In the genomic region with DNA sequence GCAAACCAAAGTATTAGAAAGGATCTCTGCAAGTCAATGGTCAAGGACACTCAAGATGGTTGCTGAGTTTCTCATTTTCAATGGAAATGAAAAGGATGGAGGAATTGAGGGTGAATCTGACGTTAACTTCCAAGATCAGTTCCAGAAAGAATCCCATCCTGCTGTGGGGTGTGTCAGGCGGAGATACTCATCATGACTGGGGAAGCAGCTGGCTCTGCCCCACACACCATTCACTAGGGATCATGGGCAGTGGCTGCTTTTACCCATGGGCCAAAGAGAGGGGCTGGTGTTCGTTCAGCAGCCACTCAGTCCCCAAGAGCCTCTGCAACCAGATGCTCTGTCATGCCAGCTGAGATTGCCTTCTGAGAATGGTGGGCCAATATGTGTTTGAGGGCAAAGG, we compare ENCODE assay signal across 16 cellular contexts.
A peak's percentile ranks its signal among the peaks of the same experiment; 100 is the strongest.
DNase-seq lines count a peak whose midpoint lies in the region; ATAC-seq and TF ChIP-seq lines count a peak whose summit lies in the region.
"Had no signal": no experiment of that assay in that cellular context is flagged by ENCODE, and none has a peak within 500 bp of the region (broad histone marks: within the 10 kb centered on the region; RNA-seq: fewer than 3 reads in every experiment).

No MANE protein-coding gene starts in this region.

- ATAC-seq in RWPE2 (ENCODE audit: low read depth) (no peak), foreskin keratinocyte (no peak), GM18870 (IDR thresholded peaks at IDR 0.05; ENCODE audit: unreplicated experiment) (no peak), HG03460 (IDR thresholded peaks at IDR 0.05; ENCODE audit: unreplicated experiment) (no peak)
- ATAC-seq: CD8-positive, alpha-beta T cell had no signal

- H3K4me1 Mint-ChIP-seq in osteocyte (ENCODE audit: unreplicated experiment), result peaks cover 24% of the 10 kb centered on the region
- no peaks in the 10 kb centered on the region for H3K4me1 Mint-ChIP-seq in CD4-positive, alpha-beta memory T cell
- H3K4me1 Mint-ChIP-seq: IgD-negative memory B cell had no signal

- no peaks in the 10 kb centered on the region for H3K9me3 ChIP-seq in RWPE2 (ENCODE audit: severe bottlenecking)
- H3K9me3 ChIP-seq in CD4-positive, alpha-beta memory T cell (ENCODE audit: control insufficient read depth in 1 of 2, low read length in 2 of 2), result no peaks in the 10 kb centered on the region
- H3K9me3 ChIP-seq: BE2C had no signal

- POLR2A ChIA-PET in CD4-positive, alpha-beta memory T cell (lab: Charles Lee; ENCODE audit: partially characterized antibody), result no interaction called here

- H3K27ac ChIP-seq in RWPE2 (ENCODE audit: poor library complexity, severe bottlenecking) (peak overlapping the region; percentile 81), foreskin keratinocyte (peak overlapping the region; percentile 45)
- H3K27ac ChIP-seq in CD4-positive, alpha-beta memory T cell (ENCODE audit: low read depth, low read length), result no peak overlapping the region
- H3K27ac ChIP-seq: C4-2B had no signal

- H3K27me3 Mint-ChIP-seq in osteocyte (ENCODE audit: unreplicated experiment), result no peaks in the 10 kb centered on the region
- H3K27me3 Mint-ChIP-seq in CD4-positive, alpha-beta memory T cell, result peaks cover 2 to 9% of the 10 kb centered on the region in 2 donors

- TF ChIP-seq CTCF in RWPE2 (IDR thresholded peaks at IDR 0.05; ENCODE audit: poor library complexity, severe bottlenecking) (no peak), foreskin keratinocyte (conservative IDR thresholded peaks at IDR 0.05) (no peak), osteocyte (IDR thresholded peaks at IDR 0.05) (no peak)

- peaks cover 20% of the 10 kb centered on the region for H3K4me1 ChIP-seq in RWPE2 (ENCODE audit: insufficient read depth, poor library complexity, severe bottlenecking)
- peaks cover 15% of the 10 kb centered on the region for H3K4me1 ChIP-seq in foreskin keratinocyte
- H3K4me1 ChIP-seq in CD4-positive, alpha-beta memory T cell (ENCODE audit: insufficient read depth, low read length), result no peaks in the 10 kb centered on the region
- H3K4me1 ChIP-seq: BE2C had no signal

- H3K9me3 Mint-ChIP-seq in osteocyte (ENCODE audit: unreplicated experiment), result peaks cover 8% of the 10 kb centered on the region
- H3K9me3 Mint-ChIP-seq in CD4-positive, alpha-beta memory T cell, result no peaks in the 10 kb centered on the region
- H3K9me3 Mint-ChIP-seq: CD8-positive, alpha-beta T cell had no signal

- H3K27ac Mint-ChIP-seq in osteocyte (ENCODE audit: unreplicated experiment), result no peak overlapping the region
- no peak overlapping the region for H3K27ac Mint-ChIP-seq in CD4-positive, alpha-beta memory T cell
- H3K27ac Mint-ChIP-seq: CD8-positive, alpha-beta T cell; HFFc6; IgD-negative memory B cell had no signal

- H3K4me3 ChIP-seq in RWPE2 (ENCODE audit: severe bottlenecking), result no peak overlapping the region
- H3K4me3 ChIP-seq in CD4-positive, alpha-beta memory T cell (ENCODE audit: low read length in 2 of 2), result no peak overlapping the region

- DNase-seq in RWPE2 (ENCODE audit: low spot score) (no peak), foreskin keratinocyte (no peak), osteocyte (ENCODE audit: extremely low spot score, unreplicated experiment) (peak; percentile 25), putamen (ENCODE audit: low spot score) (no peak)
- no peak for DNase-seq in CD4-positive, alpha-beta memory T cell
- DNase-seq: BE2C; CD8-positive, alpha-beta T cell; COR-L47; DND-41; GDM1; HCEC 1CT; HFFc6 had no signal

- CTCF ChIA-PET in CD4-positive, alpha-beta memory T cell (lab: Charles Lee; ENCODE audit: partially characterized antibody), result no interaction called here

- no peaks in the 10 kb centered on the region for H3K36me3 ChIP-seq in RWPE2 (ENCODE audit: low read depth)
- no peaks in the 10 kb centered on the region for H3K36me3 ChIP-seq in CD4-positive, alpha-beta memory T cell (ENCODE audit: insufficient read depth, low read length)
- H3K36me3 ChIP-seq: BE2C had no signal

- no peaks in the 10 kb centered on the region for H3K27me3 ChIP-seq in RWPE2 (ENCODE audit: insufficient read depth, poor library complexity, severe bottlenecking)
- no peaks in the 10 kb centered on the region for H3K27me3 ChIP-seq in foreskin keratinocyte
- H3K27me3 ChIP-seq in CD4-positive, alpha-beta memory T cell (ENCODE audit: insufficient read depth, low read length), result no peaks in the 10 kb centered on the region

- H3K4me3 Mint-ChIP-seq in osteocyte (ENCODE audit: unreplicated experiment), result no peak overlapping the region
- no peak overlapping the region for H3K4me3 Mint-ChIP-seq in CD4-positive, alpha-beta memory T cell
- H3K4me3 Mint-ChIP-seq: CD8-positive, alpha-beta T cell; HFFc6; IgD-negative memory B cell had no signal

- intact Hi-C loops in CD4-positive, alpha-beta memory T cell (cut with micrococcal nuclease), result no loop called here

- no peaks in the 10 kb centered on the region for H3K36me3 Mint-ChIP-seq in osteocyte (ENCODE audit: unreplicated experiment)
- H3K36me3 Mint-ChIP-seq in CD4-positive, alpha-beta memory T cell, result no peaks in the 10 kb centered on the region
- H3K36me3 Mint-ChIP-seq: CD8-positive, alpha-beta T cell had no signal
